Comparison of ENCODE assay signal across 17 cellular contexts in genomic region chr7:6171532-6172330, GRCh38.
DNase-seq lines count a peak whose midpoint lies in the region; ATAC-seq and TF ChIP-seq lines count a peak whose summit lies in the region.
"Had no signal": no experiment of that assay in that cellular context is flagged by ENCODE, and none has a peak within 500 bp of the region (broad histone marks: within the 10 kb centered on the region; RNA-seq: fewer than 3 reads in every experiment).

No MANE protein-coding gene starts in this region.

- peak; percentile 80 for DNase-seq in GM23338 (ENCODE audit: low spot score)
- DNase-seq in ascending aorta (ENCODE audit: low spot score in 2 of 2): no peak
- no peak for DNase-seq in osteocyte (ENCODE audit: extremely low spot score, unreplicated experiment)
- DNase-seq in transverse colon: no peak
- DNase-seq in upper lobe of right lung: no peak
- no peak for DNase-seq in activated CD4-positive, CD25-positive, alpha-beta regulatory T cell treated with anti-CD3 and anti-CD28 coated beads, Interleukin-2, amount 50 U/mL, for 72 hours
- no peak for DNase-seq in progenitor cell of endocrine pancreas (ENCODE audit: low spot score, unreplicated experiment)
- DNase-seq: activated B cell treated with CpG ODN at 0.5 μM for 24 hours, adrenal gland, cerebellar nuclear complex, NCI-H146, NCI-H345, right lobe of liver, SHP77, stomach had no signal

- H3K9me3 ChIP-seq in ascending aorta (no peaks in the 10 kb centered on the region), iPS-15b (ENCODE audit: control insufficient read depth, insufficient read depth, low read length) (no peaks in the 10 kb centered on the region), transverse colon (no peaks in the 10 kb centered on the region), upper lobe of right lung (no peaks in the 10 kb centered on the region)
- H3K9me3 ChIP-seq: adrenal gland, right lobe of liver, stomach had no signal

- peaks cover 15% of the 10 kb centered on the region; the same call in 1 of the 2 replicates for H3K4me1 ChIP-seq in GM23338 (ENCODE audit: insufficient read depth)
- H3K4me1 ChIP-seq in ascending aorta: peaks cover 2 to 33% of the 10 kb centered on the region in 2 donors
- no peaks in the 10 kb centered on the region for H3K4me1 ChIP-seq in iPS-15b (ENCODE audit: control insufficient read depth, insufficient read depth, low read length)
- peaks cover 0 to 3% (median 0%) of the 10 kb centered on the region in 4 donors for H3K4me1 ChIP-seq in transverse colon
- peaks cover 12% of the 10 kb centered on the region for H3K4me1 ChIP-seq in upper lobe of right lung
- H3K4me1 ChIP-seq: right lobe of liver had no signal

- TF ChIP-seq EP300 in transverse colon (IDR thresholded peaks at IDR 0.05; ENCODE audit: low read depth): no peak

- TF ChIP-seq CTCF in GM23338 (conservative IDR thresholded peaks at IDR 0.05; ENCODE audit: low read depth in 2 of 2) (no peak), ascending aorta (IDR thresholded peaks at IDR 0.05) (no peak), osteocyte (IDR thresholded peaks at IDR 0.05) (no peak), transverse colon (IDR thresholded peaks at IDR 0.05) (no peak), upper lobe of right lung (IDR thresholded peaks at IDR 0.05) (no peak), progenitor cell of endocrine pancreas (IDR thresholded peaks at IDR 0.05; ENCODE audit: unreplicated experiment) (no peak)

- no peaks in the 10 kb centered on the region for H4K20me1 ChIP-seq in GM23338 (replicated peaks; ENCODE audit: insufficient read depth)

- H3K27ac Mint-ChIP-seq in GM23338 (peak overlapping the region; percentile 83), osteocyte (ENCODE audit: unreplicated experiment) (peak overlapping the region; percentile 44), progenitor cell of endocrine pancreas (no peak overlapping the region)
- H3K27ac Mint-ChIP-seq: activated B cell treated with CpG ODN at 0.5 μM for 24 hours had no signal

- peak; percentile 87 for ATAC-seq in GM23338
- no peak for ATAC-seq in upper lobe of right lung
- ATAC-seq: HepG2 had no signal

- H2AFZ ChIP-seq in GM23338: no peak overlapping the region

- H3F3A ChIP-seq in GM23338 (replicated peaks; ENCODE audit: low read depth): 0 out of 2 replicates have a peak, but pooled peaks cover 3% of the 10 kb centered on the region

- peaks cover 33% of the 10 kb centered on the region for H3K4me1 Mint-ChIP-seq in GM23338
- H3K4me1 Mint-ChIP-seq in osteocyte (ENCODE audit: unreplicated experiment): peaks cover 14% of the 10 kb centered on the region
- H3K4me1 Mint-ChIP-seq in progenitor cell of endocrine pancreas (ENCODE audit: low read depth): peaks cover 11% of the 10 kb centered on the region

- intact Hi-C loops in ascending aorta (cut with DNase I): no loop called here
- intact Hi-C loops in transverse colon (cut with DNase I; ENCODE audit: low total_unique reads): no loop called here
- intact Hi-C loops in upper lobe of right lung (cut with DNase I): no loop called here

- H3K4me3 ChIP-seq in GM23338 (0 out of 2 replicates have a peak overlapping the region, but pooled peaks have one; percentile 20), ascending aorta (no peak overlapping the region), iPS-15b (ENCODE audit: low read depth, low read length) (no peak overlapping the region), transverse colon (no peak overlapping the region), upper lobe of right lung (no peak overlapping the region)
- H3K4me3 ChIP-seq: adrenal gland, right lobe of liver, stomach had no signal

- H3K27ac ChIP-seq in GM23338 (ENCODE audit: low read depth) (0 out of 2 replicates have a peak overlapping the region, but pooled peaks have one; percentile 50), ascending aorta (peak overlapping the region; percentile 10 to 33), transverse colon (no peak overlapping the region), upper lobe of right lung (no peak overlapping the region)
- H3K27ac ChIP-seq: adrenal gland, right lobe of liver, stomach had no signal

- peak overlapping the region; percentile 70 for H3K4me2 ChIP-seq in GM23338

- no peak for TF ChIP-seq POLR2A in transverse colon (IDR thresholded peaks at IDR 0.05)

- 90% methylated on average over 24 of the region's 24 CpGs; no CpG with 5 or more reads in 1 of the 2 donors for WGBS in transverse colon (ENCODE audit: low coverage in 1 of 2), 2 donors

- H3K9ac ChIP-seq in iPS-15b (ENCODE audit: low read depth, low read length): peak overlapping the region; percentile 47

- H3K4me3 Mint-ChIP-seq in GM23338 (peak overlapping the region; percentile 32; the same call in 2 of the 3 replicates), osteocyte (ENCODE audit: unreplicated experiment) (no peak overlapping the region), progenitor cell of endocrine pancreas (ENCODE audit: low read depth) (no peak overlapping the region)
- H3K4me3 Mint-ChIP-seq: activated B cell treated with CpG ODN at 0.5 μM for 24 hours had no signal

- no peaks in the 10 kb centered on the region for H3K27me3 ChIP-seq in GM23338 (ENCODE audit: insufficient read depth)
- no peaks in the 10 kb centered on the region for H3K27me3 ChIP-seq in ascending aorta
- no peaks in the 10 kb centered on the region for H3K27me3 ChIP-seq in iPS-15b (ENCODE audit: control insufficient read depth, insufficient read depth, low read length)
- H3K27me3 ChIP-seq in transverse colon: no peaks in the 10 kb centered on the region
- H3K27me3 ChIP-seq in upper lobe of right lung: no peaks in the 10 kb centered on the region
- H3K27me3 ChIP-seq: adrenal gland, right lobe of liver, stomach had no signal

- H3K9me3 Mint-ChIP-seq in GM23338: no peaks in the 10 kb centered on the region
- no peaks in the 10 kb centered on the region for H3K9me3 Mint-ChIP-seq in osteocyte (ENCODE audit: unreplicated experiment)
- H3K9me3 Mint-ChIP-seq in progenitor cell of endocrine pancreas (ENCODE audit: low read depth): no peaks in the 10 kb centered on the region
- H3K9me3 Mint-ChIP-seq: activated B cell treated with CpG ODN at 0.5 μM for 24 hours had no signal

- H3K27me3 Mint-ChIP-seq in GM23338 (ENCODE audit: insufficient read depth, low read depth, poor library complexity) (peaks cover 19% of the 10 kb centered on the region), osteocyte (ENCODE audit: unreplicated experiment) (no peaks in the 10 kb centered on the region), progenitor cell of endocrine pancreas (no peaks in the 10 kb centered on the region)
- H3K27me3 Mint-ChIP-seq: activated B cell treated with CpG ODN at 0.5 μM for 24 hours had no signal

- no peaks in the 10 kb centered on the region for H3K79me2 ChIP-seq in GM23338 (replicated peaks; ENCODE audit: insufficient read depth)

- H3K36me3 Mint-ChIP-seq in GM23338 (ENCODE audit: low read depth) (peaks cover 5% of the 10 kb centered on the region; the same call in 2 of the 3 replicates), osteocyte (ENCODE audit: unreplicated experiment) (peaks cover 33% of the 10 kb centered on the region), progenitor cell of endocrine pancreas (ENCODE audit: insufficient read depth) (peaks cover 9% of the 10 kb centered on the region)

- no peaks in the 10 kb centered on the region for H3K36me3 ChIP-seq in GM23338 (ENCODE audit: insufficient read depth)
- H3K36me3 ChIP-seq in ascending aorta: peaks cover 42% of the 10 kb centered on the region in 2 donors
- peaks cover 7% of the 10 kb centered on the region for H3K36me3 ChIP-seq in iPS-15b (ENCODE audit: control insufficient read depth, insufficient read depth, low read length)
- no peaks in the 10 kb centered on the region for H3K36me3 ChIP-seq in transverse colon
- peaks cover 25% of the 10 kb centered on the region for H3K36me3 ChIP-seq in upper lobe of right lung

- in situ Hi-C loops in transverse colon (cut with MboI; ENCODE audit: low pct_ligation_motif_present in 1 of 4, low pct_unique_long_range_greater_than_20kb in 1 of 4, low sequenced_read_pairs in 3 of 4): no loop called here

- no peaks in the 10 kb centered on the region for H3K9me2 ChIP-seq in GM23338 (ENCODE audit: insufficient read depth)

TF ChIP-seq in GM23338, 12 proteins besides CTCF, POLR2A, EP300 and RAD21:
- TF ChIP-seq POLR2AphosphoS5 (IDR thresholded peaks at IDR 0.05; ENCODE audit: low read depth): peak; percentile 17; the same call in 1 of the 2 replicates
- TF ChIP-seq JUNB (IDR thresholded peaks at IDR 0.05; ENCODE audit: unreplicated experiment): no peak
- no peak for TF ChIP-seq EZH2phosphoT487 (IDR thresholded peaks at IDR 0.05; ENCODE audit: unreplicated experiment)

Comparison
In these comparisons a context has a peak if more than half of its experiments do, and no peak if none do; other contexts are left out.
1. H3K27ac ChIP-seq: peak in GM23338 (single experiment) and ascending aorta (2 of 2); none in transverse colon (0 of 4) and upper lobe of right lung (single experiment).